In genomic region chr3:133466531-133467386, GRCh38 we compare ENCODE assay signal across 11 cellular contexts.
A peak's percentile ranks its signal among the peaks of the same experiment; 100 is the strongest.
DNase-seq lines count a peak whose midpoint lies in the region; ATAC-seq lines count a peak whose summit lies in the region.
"Had no signal": no experiment of that assay in that cellular context is flagged by ENCODE, and none has a peak within 500 bp of the region (broad histone marks: within the 10 kb centered on the region; RNA-seq: fewer than 3 reads in every experiment).

No MANE protein-coding gene starts in this region.

- no peak overlapping the region for H3K4me3 Mint-ChIP-seq in activated CD4-positive, alpha-beta T cell treated with anti-CD3 and anti-CD28 coated beads, Interleukin-2, amount 10 ng/mL, durations not matched to agents 7 days and 5 days
- H3K4me3 Mint-ChIP-seq: brain had no signal

- H3K27ac ChIP-seq in skeletal muscle tissue (ENCODE audit: low read depth, low read length), result peak overlapping the region; percentile 16

- no peaks in the 10 kb centered on the region for H3K9me3 Mint-ChIP-seq in activated CD4-positive, alpha-beta T cell treated with anti-CD3 and anti-CD28 coated beads, Interleukin-2, amount 10 ng/mL, durations not matched to agents 7 days and 5 days
- H3K9me3 Mint-ChIP-seq: brain had no signal

- POLR2A ChIA-PET in activated CD4-positive, alpha-beta T cell treated with anti-CD3 and anti-CD28 coated beads, Interleukin-2, amount 10 ng/mL, durations not matched to agents 7 days and 5 days (lab: Charles Lee), result no interaction called here

- no peak overlapping the region for H3K9ac ChIP-seq in skeletal muscle tissue (ENCODE audit: low read depth in 1 of 3, low read length in 3 of 3)

- H3K36me3 ChIP-seq in skeletal muscle tissue (ENCODE audit: control insufficient read depth in 3 of 3, insufficient read depth in 3 of 3, low read length in 3 of 3), result no peaks in the 10 kb centered on the region

- peaks cover 37% of the 10 kb centered on the region for H3K4me1 Mint-ChIP-seq in activated CD4-positive, alpha-beta T cell treated with anti-CD3 and anti-CD28 coated beads, Interleukin-2, amount 10 ng/mL, durations not matched to agents 7 days and 5 days
- H3K4me1 Mint-ChIP-seq: brain had no signal

- peak overlapping the region; percentile 82 for H3K27ac Mint-ChIP-seq in activated CD4-positive, alpha-beta T cell treated with anti-CD3 and anti-CD28 coated beads, Interleukin-2, amount 10 ng/mL, durations not matched to agents 7 days and 5 days
- H3K27ac Mint-ChIP-seq: brain had no signal

- H3K27me3 ChIP-seq in skeletal muscle tissue (ENCODE audit: control insufficient read depth in 3 of 3, insufficient read depth in 3 of 3, low read length in 3 of 3), result no peaks in the 10 kb centered on the region

- peak overlapping the region in 1 of 3 donors; percentile 35 for H3K4me3 ChIP-seq in skeletal muscle tissue (ENCODE audit: low read length in 3 of 3)

- no peak for DNase-seq in activated CD4-positive, alpha-beta T cell treated with anti-CD3 and anti-CD28 coated beads, Interleukin-2, amount 10 ng/mL, durations not matched to agents 7 days and 5 days
- no peak for DNase-seq in activated CD4-positive, alpha-beta T cell treated with anti-CD3 and anti-CD28 coated beads, Interleukin-2, amount 50 U/mL, for 48 hours
- DNase-seq in SHP77 (lab: John Stamatoyannopoulos, UW) (peak; percentile 54 to 65), NCI-H226 (no peak)
- DNase-seq: NCI-H82; stimulated activated CD4-positive, alpha-beta T cell treated with anti-CD3 and anti-CD28 coated beads, Interleukin-4, amount 100 ng/mL, for 4 hours had no signal

- peaks cover 8 to 18% (median 11%) of the 10 kb centered on the region in 3 donors for H3K4me1 ChIP-seq in skeletal muscle tissue (ENCODE audit: control insufficient read depth in 3 of 3, insufficient read depth in 3 of 3, low read length in 3 of 3)

- H3K36me3 Mint-ChIP-seq in activated CD4-positive, alpha-beta T cell treated with anti-CD3 and anti-CD28 coated beads, Interleukin-2, amount 10 ng/mL, durations not matched to agents 7 days and 5 days (ENCODE audit: low read depth), result no peaks in the 10 kb centered on the region
- H3K36me3 Mint-ChIP-seq: brain had no signal

- H3K27me3 Mint-ChIP-seq in activated CD4-positive, alpha-beta T cell treated with anti-CD3 and anti-CD28 coated beads, Interleukin-2, amount 10 ng/mL, durations not matched to agents 7 days and 5 days, result no peaks in the 10 kb centered on the region
- H3K27me3 Mint-ChIP-seq: brain had no signal

- H3K9me3 ChIP-seq in skeletal muscle tissue (ENCODE audit: control insufficient read depth in 3 of 3, low read length in 3 of 3), result no peaks in the 10 kb centered on the region

- CTCF ChIA-PET in activated CD4-positive, alpha-beta T cell treated with anti-CD3 and anti-CD28 coated beads, Interleukin-2, amount 10 ng/mL, durations not matched to agents 7 days and 5 days (lab: Charles Lee), result interaction anchor here (0.6 to 3.0 kb wide), 5 partner anchors 10 to 124 kb away, joined by 3 to 21 read pairs (median 4); no protein-coding TSS in a partner anchor

- ATAC-seq in HG03025 (IDR thresholded peaks at IDR 0.05; ENCODE audit: low FRiP score, unreplicated experiment) (peak; percentile 46), HG03520 (IDR thresholded peaks at IDR 0.05; ENCODE audit: unreplicated experiment) (no peak)
- no peak for ATAC-seq in activated CD4-positive, CD25-positive, alpha-beta regulatory T cell treated with anti-CD3 and anti-CD28 coated beads, Interleukin-2, amount 50 U/mL, for 24 hours

Comparison
In these comparisons a context has a peak if more than half of its experiments do, and no peak if none do; other contexts are left out.
1. DNase-seq: peak in SHP77 (2 of 2); none in activated CD4-positive, alpha-beta T cell treated with anti-CD3 and anti-CD28 coated beads, Interleukin-2, amount 10 ng/mL, durations not matched to agents 7 days and 5 days (single experiment), activated CD4-positive, alpha-beta T cell treated with anti-CD3 and anti-CD28 coated beads, Interleukin-2, amount 50 U/mL, for 48 hours (0 of 2) and NCI-H226 (single experiment).